Comparison of ENCODE assay signal across 1 cellular context in the genomic region with DNA sequence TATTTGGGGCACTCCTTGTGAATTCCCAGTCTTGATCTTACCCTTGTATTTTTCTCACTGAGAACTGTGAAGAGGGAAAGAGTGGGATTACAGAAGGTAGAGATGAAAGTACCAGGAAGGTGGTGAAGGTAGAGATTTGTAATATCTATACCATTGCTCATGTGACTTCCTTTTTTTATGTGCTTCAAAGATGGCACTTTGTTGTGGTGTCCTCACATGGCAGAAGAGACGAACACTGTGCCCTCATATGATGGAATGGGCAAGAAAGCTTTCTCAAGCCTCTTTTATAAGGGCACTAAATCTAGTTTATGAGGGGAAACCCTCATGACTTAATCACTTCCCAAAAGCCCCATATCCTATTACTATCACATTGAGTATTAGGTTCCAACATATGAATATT.
TF ChIP-seq lines count a peak whose summit lies in the region.

No MANE protein-coding gene starts in this region.

TF ChIP-seq in WTC11, 78 proteins besides CTCF, POLR2A, EP300 and RAD21 (continued from another document):
- TF ChIP-seq, protein P1, sequence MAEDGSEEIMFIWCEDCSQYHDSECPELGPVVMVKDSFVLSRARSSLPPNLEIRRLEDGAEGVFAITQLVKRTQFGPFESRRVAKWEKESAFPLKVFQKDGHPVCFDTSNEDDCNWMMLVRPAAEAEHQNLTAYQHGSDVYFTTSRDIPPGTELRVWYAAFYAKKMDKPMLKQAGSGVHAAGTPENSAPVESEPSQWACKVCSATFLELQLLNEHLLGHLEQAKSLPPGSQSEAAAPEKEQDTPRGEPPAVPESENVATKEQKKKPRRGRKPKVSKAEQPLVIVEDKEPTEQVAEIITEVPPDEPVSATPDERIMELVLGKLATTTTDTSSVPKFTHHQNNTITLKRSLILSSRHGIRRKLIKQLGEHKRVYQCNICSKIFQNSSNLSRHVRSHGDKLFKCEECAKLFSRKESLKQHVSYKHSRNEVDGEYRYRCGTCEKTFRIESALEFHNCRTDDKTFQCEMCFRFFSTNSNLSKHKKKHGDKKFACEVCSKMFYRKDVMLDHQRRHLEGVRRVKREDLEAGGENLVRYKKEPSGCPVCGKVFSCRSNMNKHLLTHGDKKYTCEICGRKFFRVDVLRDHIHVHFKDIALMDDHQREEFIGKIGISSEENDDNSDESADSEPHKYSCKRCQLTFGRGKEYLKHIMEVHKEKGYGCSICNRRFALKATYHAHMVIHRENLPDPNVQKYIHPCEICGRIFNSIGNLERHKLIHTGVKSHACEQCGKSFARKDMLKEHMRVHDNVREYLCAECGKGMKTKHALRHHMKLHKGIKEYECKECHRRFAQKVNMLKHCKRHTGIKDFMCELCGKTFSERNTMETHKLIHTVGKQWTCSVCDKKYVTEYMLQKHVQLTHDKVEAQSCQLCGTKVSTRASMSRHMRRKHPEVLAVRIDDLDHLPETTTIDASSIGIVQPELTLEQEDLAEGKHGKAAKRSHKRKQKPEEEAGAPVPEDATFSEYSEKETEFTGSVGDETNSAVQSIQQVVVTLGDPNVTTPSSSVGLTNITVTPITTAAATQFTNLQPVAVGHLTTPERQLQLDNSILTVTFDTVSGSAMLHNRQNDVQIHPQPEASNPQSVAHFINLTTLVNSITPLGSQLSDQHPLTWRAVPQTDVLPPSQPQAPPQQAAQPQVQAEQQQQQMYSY (CRISPR knock-in tag; IDR thresholded peaks at IDR 0.05): no peak
- TF ChIP-seq, protein P2, sequence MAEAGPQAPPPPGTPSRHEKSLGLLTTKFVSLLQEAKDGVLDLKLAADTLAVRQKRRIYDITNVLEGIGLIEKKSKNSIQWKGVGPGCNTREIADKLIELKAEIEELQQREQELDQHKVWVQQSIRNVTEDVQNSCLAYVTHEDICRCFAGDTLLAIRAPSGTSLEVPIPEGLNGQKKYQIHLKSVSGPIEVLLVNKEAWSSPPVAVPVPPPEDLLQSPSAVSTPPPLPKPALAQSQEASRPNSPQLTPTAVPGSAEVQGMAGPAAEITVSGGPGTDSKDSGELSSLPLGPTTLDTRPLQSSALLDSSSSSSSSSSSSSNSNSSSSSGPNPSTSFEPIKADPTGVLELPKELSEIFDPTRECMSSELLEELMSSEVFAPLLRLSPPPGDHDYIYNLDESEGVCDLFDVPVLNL (CRISPR knock-in tag; IDR thresholded peaks at IDR 0.05; ENCODE audit: borderline replicate concordance, low read depth): no peak
- TF ChIP-seq ESRRA (CRISPR knock-in tag; IDR thresholded peaks at IDR 0.05; ENCODE audit: borderline replicate concordance) (no peak), ZNF121 (CRISPR knock-in tag; IDR thresholded peaks at IDR 0.05) (no peak), CREM (CRISPR knock-in tag; IDR thresholded peaks at IDR 0.05) (no peak), EMX1 (CRISPR knock-in tag; IDR thresholded peaks at IDR 0.05) (no peak), MYBL2 (CRISPR knock-in tag; IDR thresholded peaks at IDR 0.05) (no peak)
- TF ChIP-seq, protein P3, sequence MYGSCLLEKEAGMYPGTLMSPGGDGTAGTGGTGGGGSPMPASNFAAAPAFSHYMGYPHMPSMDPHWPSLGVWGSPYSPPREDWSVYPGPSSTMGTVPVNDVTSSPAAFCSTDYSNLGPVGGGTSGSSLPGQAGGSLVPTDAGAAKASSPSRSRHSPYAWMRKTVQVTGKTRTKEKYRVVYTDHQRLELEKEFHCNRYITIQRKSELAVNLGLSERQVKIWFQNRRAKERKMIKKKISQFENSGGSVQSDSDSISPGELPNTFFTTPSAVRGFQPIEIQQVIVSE (CRISPR knock-in tag; IDR thresholded peaks at IDR 0.05; ENCODE audit: borderline replicate concordance): no peak
- TF ChIP-seq, protein P4, sequence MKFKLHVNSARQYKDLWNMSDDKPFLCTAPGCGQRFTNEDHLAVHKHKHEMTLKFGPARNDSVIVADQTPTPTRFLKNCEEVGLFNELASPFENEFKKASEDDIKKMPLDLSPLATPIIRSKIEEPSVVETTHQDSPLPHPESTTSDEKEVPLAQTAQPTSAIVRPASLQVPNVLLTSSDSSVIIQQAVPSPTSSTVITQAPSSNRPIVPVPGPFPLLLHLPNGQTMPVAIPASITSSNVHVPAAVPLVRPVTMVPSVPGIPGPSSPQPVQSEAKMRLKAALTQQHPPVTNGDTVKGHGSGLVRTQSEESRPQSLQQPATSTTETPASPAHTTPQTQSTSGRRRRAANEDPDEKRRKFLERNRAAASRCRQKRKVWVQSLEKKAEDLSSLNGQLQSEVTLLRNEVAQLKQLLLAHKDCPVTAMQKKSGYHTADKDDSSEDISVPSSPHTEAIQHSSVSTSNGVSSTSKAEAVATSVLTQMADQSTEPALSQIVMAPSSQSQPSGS (CRISPR knock-in tag; IDR thresholded peaks at IDR 0.05; ENCODE audit: borderline replicate concordance, low read depth): no peak
- TF ChIP-seq, protein P5, sequence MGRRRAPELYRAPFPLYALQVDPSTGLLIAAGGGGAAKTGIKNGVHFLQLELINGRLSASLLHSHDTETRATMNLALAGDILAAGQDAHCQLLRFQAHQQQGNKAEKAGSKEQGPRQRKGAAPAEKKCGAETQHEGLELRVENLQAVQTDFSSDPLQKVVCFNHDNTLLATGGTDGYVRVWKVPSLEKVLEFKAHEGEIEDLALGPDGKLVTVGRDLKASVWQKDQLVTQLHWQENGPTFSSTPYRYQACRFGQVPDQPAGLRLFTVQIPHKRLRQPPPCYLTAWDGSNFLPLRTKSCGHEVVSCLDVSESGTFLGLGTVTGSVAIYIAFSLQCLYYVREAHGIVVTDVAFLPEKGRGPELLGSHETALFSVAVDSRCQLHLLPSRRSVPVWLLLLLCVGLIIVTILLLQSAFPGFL (CRISPR knock-in tag; IDR thresholded peaks at IDR 0.05; ENCODE audit: borderline replicate concordance): no peak
